ENCODE assay signal across 8 cellular contexts in the genomic region with DNA sequence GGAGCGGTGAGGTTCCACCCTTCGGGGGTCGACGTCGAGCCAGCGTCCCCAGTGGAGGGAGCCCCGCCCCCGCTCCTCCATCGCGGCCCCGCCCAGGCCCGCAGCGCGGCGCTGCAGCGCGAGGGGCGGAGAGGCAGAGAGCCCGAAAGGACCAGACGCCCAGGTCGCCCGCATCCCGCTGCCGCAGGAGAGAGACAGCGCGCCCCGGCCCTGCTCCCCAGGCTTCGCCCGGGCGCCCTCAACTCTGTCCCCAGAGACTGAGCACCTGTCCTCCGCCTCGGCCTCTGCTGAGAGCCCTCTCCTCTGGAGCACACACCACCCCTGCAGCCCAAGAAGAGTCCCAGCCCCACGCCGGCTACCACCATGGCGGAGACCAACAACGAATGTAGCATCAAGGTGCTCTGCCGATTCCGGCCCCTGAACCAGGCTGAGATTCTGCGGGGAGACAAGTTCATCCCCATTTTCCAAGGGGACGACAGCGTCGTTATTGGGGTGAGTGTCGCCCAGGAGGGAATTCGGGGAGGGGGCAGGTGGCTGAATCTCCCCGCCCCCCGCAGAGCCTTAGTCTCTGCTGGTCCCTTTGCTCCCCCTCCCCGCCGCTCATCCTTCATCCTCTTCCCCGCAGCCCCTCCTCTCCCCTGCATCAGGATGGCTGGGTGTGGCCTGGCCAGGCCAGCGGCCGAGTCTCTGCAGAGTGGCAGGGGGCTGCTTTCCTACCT. TPM values are rescaled to one million over a fixed set of nuclear protein-coding genes. Genes with fewer than 3 reads are reported as not detected.
DNase-seq lines count a peak whose midpoint lies in the region; ATAC-seq and TF ChIP-seq lines count a peak whose summit lies in the region.

A gene (plus strand): TSS at position 136 of the 719 bp plus-strand sequence. CDS start 228 bp downstream, at position 364.

- no peaks in the 10 kb centered on the region for H3K36me3 Mint-ChIP-seq in MCF 10A (ENCODE audit: insufficient read depth, unreplicated experiment)
- H3K36me3 Mint-ChIP-seq in activated naive CD4-positive, alpha-beta T cell treated with anti-CD3 and anti-CD28 coated beads, Interleukin-2, amount 50 U/mL, for 72 hours = peaks cover 11 to 17% of the 10 kb centered on the region in 2 donors

- TF ChIP-seq CTCF in breast epithelium (IDR thresholded peaks at IDR 0.05) = no peak
- no peak for TF ChIP-seq CTCF in MCF 10A (IDR thresholded peaks at IDR 0.05; ENCODE audit: unreplicated experiment)

- H3K4me1 ChIP-seq in breast epithelium = peaks cover 6 to 7% of the 10 kb centered on the region in 2 donors

- POLR2A ChIA-PET in MCF 10A (lab: Yijun Ruan, JAX) = no interaction called here

- CTCF ChIA-PET in MCF 10A (lab: Yijun Ruan, JAX) = interaction anchor here (0.6 kb wide), 1 partner anchor 33 kb away, joined by 3 read pairs; no protein-coding TSS in a partner anchor

- H3K27ac ChIP-seq in breast epithelium = no peak within 1 kb of the TSS
- H3K27ac ChIP-seq in skin epidermis = peak within 1 kb of the TSS in 1 of 21 experiments; percentile 22

- intact Hi-C loops in breast epithelium (cut with DNase I; ENCODE audit: low total_unique reads) = no loop called here
- intact Hi-C loops in MCF 10A (cut with micrococcal nuclease) = no loop called here

- peaks cover 26% of the 10 kb centered on the region for H3K4me1 Mint-ChIP-seq in MCF 10A (ENCODE audit: insufficient read depth, unreplicated experiment)

- no peaks in the 10 kb centered on the region for H3K36me3 ChIP-seq in breast epithelium

- H3K27me3 ChIP-seq in breast epithelium = peaks cover 0 to 11% of the 10 kb centered on the region in 2 donors

- ATAC-seq in activated naive CD4-positive, alpha-beta T cell treated with anti-CD3 and anti-CD28 coated beads, Interleukin-2, amount 50 U/mL, for 72 hours = peak; percentile 39 to 67
- no peak for ATAC-seq in GM18517 (IDR thresholded peaks at IDR 0.05; ENCODE audit: unreplicated experiment)
- ATAC-seq in GM18873 (IDR thresholded peaks at IDR 0.05; ENCODE audit: low FRiP score, unreplicated experiment) = no peak

- H3K4me3 Mint-ChIP-seq in MCF 10A (ENCODE audit: unreplicated experiment) = no peak within 1 kb of the TSS

- no TSS peak for BruUV-seq in MCF 10A (replicated peaks; lab: Mats Ljungman, UMichigan)

- no peak for TF ChIP-seq POLR2A in breast epithelium (IDR thresholded peaks at IDR 0.05)

- H3K27me3 Mint-ChIP-seq in MCF 10A (ENCODE audit: insufficient read depth, unreplicated experiment) = peaks cover 9% of the 10 kb centered on the region

- DNase-seq in breast epithelium (ENCODE audit: low spot score in 2 of 2) (no peak), MCF 10A (ENCODE audit: unreplicated experiment) (no peak), RPMI8226 (peak; percentile 45), hippocampal formation (lab: John Stamatoyannopoulos, UW) (peak; percentile 32 to 54)
- DNase-seq in activated naive CD4-positive, alpha-beta T cell treated with anti-CD3 and anti-CD28 coated beads, Interleukin-2, amount 50 U/mL, for 72 hours (ENCODE audit: low spot score in 2 of 2) = peak in 1 of 2 donors; percentile 78

- H3K9me3 ChIP-seq in breast epithelium = no peaks in the 10 kb centered on the region

- H3K4me3 ChIP-seq in breast epithelium (peak within 1 kb of the TSS; percentile 16 to 74 (median 53)), skin epidermis (peak within 1 kb of the TSS; percentile 12 to 44 (median 29))

- no peak within 1 kb of the TSS for H3K27ac Mint-ChIP-seq in MCF 10A (ENCODE audit: low read depth, unreplicated experiment)
- no peak within 1 kb of the TSS for H3K27ac Mint-ChIP-seq in activated naive CD4-positive, alpha-beta T cell treated with anti-CD3 and anti-CD28 coated beads, Interleukin-2, amount 50 U/mL, for 72 hours

- H3K9me3 Mint-ChIP-seq in MCF 10A (ENCODE audit: unreplicated experiment) = no peaks in the 10 kb centered on the region
- no peaks in the 10 kb centered on the region for H3K9me3 Mint-ChIP-seq in activated naive CD4-positive, alpha-beta T cell treated with anti-CD3 and anti-CD28 coated beads, Interleukin-2, amount 50 U/mL, for 72 hours

RNA-seq across cellular contexts. Expression of the gene that starts here (rescaled TPM):
- total RNA-seq in breast epithelium (1 to 10 TPM in 1 of 3 donors, under 1 TPM in 1, not detected in 1; 0.98 to 1.2 TPM), MCF 10A (2022) (0.56 TPM in 2 replicates)
- total RNA-seq in activated naive CD4-positive, alpha-beta T cell treated with anti-CD3 and anti-CD28 coated beads, Interleukin-2, amount 50 U/mL, for 72 hours = 1 to 10 TPM in 1 of 2 donors, under 1 TPM in 1; 0.75 to 3.4 TPM

Comparison
In these comparisons a context has a peak if more than half of its experiments do, and no peak if none do; other contexts are left out.
1. DNase-seq: peak in RPMI8226 (single experiment) and hippocampal formation (2 of 2); none in breast epithelium (0 of 2) and MCF 10A (single experiment).
2. ATAC-seq: peak in activated naive CD4-positive, alpha-beta T cell treated with anti-CD3 and anti-CD28 coated beads, Interleukin-2, amount 50 U/mL, for 72 hours (2 of 2); none in GM18517 (single experiment) and GM18873 (single experiment).